ENCODE assay signal across 8 cellular contexts in genomic region chr3:56801151-56801596, GRCh38. TPM values are rescaled to one million over a fixed set of nuclear protein-coding genes. Genes with fewer than 3 reads are reported as not detected.
DNase-seq lines count a peak whose midpoint lies in the region; ATAC-seq and TF ChIP-seq lines count a peak whose summit lies in the region.

No MANE protein-coding gene starts in this region.

- no peaks in the 10 kb centered on the region for H3K36me3 ChIP-seq in effector memory CD4-positive, alpha-beta T cell (ENCODE audit: control insufficient read depth, insufficient read depth, low read length)
- H3K36me3 ChIP-seq in muscle layer of colon (ENCODE audit: insufficient read depth, low read length) = no peaks in the 10 kb centered on the region

- peak; percentile 29 for ATAC-seq in T-helper 17 cell

- peak overlapping the region; percentile 68 for H3K4me3 ChIP-seq in AG04449 (ENCODE audit: low read depth, low read length)
- peak overlapping the region; percentile 69 for H3K4me3 ChIP-seq in effector memory CD4-positive, alpha-beta T cell (ENCODE audit: insufficient read depth, low read depth, low read length, poor library complexity, severe bottlenecking)
- H3K4me3 ChIP-seq in muscle layer of colon (ENCODE audit: low read depth in 1 of 2, low read length in 2 of 2) = peak overlapping the region; percentile 76 to 85

- DNase-seq in AG04449 (ENCODE audit: low read depth, low spot score) (no peak), GM20000 (ENCODE audit: low spot score) (peak; percentile 25), T-helper 17 cell (no peak), KBM-7 (no peak), NCI-H187 (lab: John Stamatoyannopoulos, UW) (no peak)
- DNase-seq in effector memory CD4-positive, alpha-beta T cell = no peak
- no peak for DNase-seq in effector CD4-positive, alpha-beta T cell

- H3K9me3 ChIP-seq in T-helper 17 cell (ENCODE audit: control insufficient read depth, low read length, poor library complexity, severe bottlenecking) (no peaks in the 10 kb centered on the region), muscle layer of colon (ENCODE audit: low read length) (no peaks in the 10 kb centered on the region)
- no peaks in the 10 kb centered on the region for H3K9me3 ChIP-seq in effector memory CD4-positive, alpha-beta T cell (ENCODE audit: control insufficient read depth, low read length)

- CTCF ChIA-PET in AG04449 (lab: Yijun Ruan, JAX) = interaction anchor here (0.9 to 9.7 kb wide), 23 partner anchors 11 to 195 kb away, joined by 3 to 164 read pairs (median 6); no protein-coding TSS in a partner anchor

- TF ChIP-seq CTCF in AG04449 (IDR thresholded peaks at IDR 0.05; ENCODE audit: insufficient read depth, low read length, missing control alignments) (no peak), GM20000 (IDR thresholded peaks at IDR 0.05; ENCODE audit: extremely low read depth, missing control alignments) (no peak)

- peaks cover 4% of the 10 kb centered on the region for H3K36me3 Mint-ChIP-seq in T-helper 17 cell (ENCODE audit: low read depth)

- no peaks in the 10 kb centered on the region for H3K27me3 Mint-ChIP-seq in T-helper 17 cell

- peaks cover 30% of the 10 kb centered on the region for H3K4me1 ChIP-seq in effector memory CD4-positive, alpha-beta T cell (ENCODE audit: control insufficient read depth, insufficient read depth, low read length, poor library complexity, severe bottlenecking)
- peaks cover 48% of the 10 kb centered on the region for H3K4me1 ChIP-seq in muscle layer of colon (ENCODE audit: insufficient read depth, low read length)

- peaks cover 38% of the 10 kb centered on the region for H3K4me1 Mint-ChIP-seq in T-helper 17 cell

- H3K27me3 ChIP-seq in effector memory CD4-positive, alpha-beta T cell (replicated peaks; ENCODE audit: control insufficient read depth, insufficient read depth, low read length, poor library complexity, severe bottlenecking) = no peaks in the 10 kb centered on the region
- no peaks in the 10 kb centered on the region for H3K27me3 ChIP-seq in muscle layer of colon (ENCODE audit: control insufficient read depth in 1 of 2, insufficient read depth in 2 of 2, low read length in 2 of 2)

- peak overlapping the region; percentile 76 for H3K27ac ChIP-seq in effector memory CD4-positive, alpha-beta T cell (ENCODE audit: insufficient read depth, low read length, poor library complexity, severe bottlenecking)
- peak overlapping the region; percentile 61 for H3K27ac ChIP-seq in muscle layer of colon (ENCODE audit: low read depth, low read length)

- H3K27ac Mint-ChIP-seq in T-helper 17 cell = peak overlapping the region; percentile 98

- POLR2A ChIA-PET in AG04449 (lab: Yijun Ruan, JAX) = interaction anchor here (0.6 kb wide), 1 partner anchor 67 kb away, joined by 3 read pairs; no protein-coding TSS in a partner anchor

- in situ Hi-C loops in KBM-7 (cut with MboI; ENCODE audit: low pct_unique_long_range_greater_than_20kb, low sequenced_read_pairs) = no loop called here

- H3K4me3 Mint-ChIP-seq in T-helper 17 cell = peak overlapping the region; percentile 100

- peak overlapping the region; percentile 47 for H3K9ac ChIP-seq in muscle layer of colon (ENCODE audit: low read length)

RNA-seq across cellular contexts. Expression of gene ARHGEF3, which starts 0.6 kb away (rescaled TPM):
- 10 to 100 TPM; 70.2 to 71.0 TPM for total RNA-seq in T-helper 17 cell
